21 cellular contexts compared by ENCODE assay signal in genomic region chr11:71582309-71582895, GRCh38. TPM values are rescaled to one million over a fixed set of nuclear protein-coding genes. Genes with fewer than 3 reads are reported as not detected.
"Had no signal": no experiment of that assay in that cellular context is flagged by ENCODE, and none has a peak within 500 bp of the region (broad histone marks: within the 10 kb centered on the region; RNA-seq: fewer than 3 reads in every experiment).

KRTAP5-11 (minus strand) TSS chr11:71582875; CDS start chr11:71582837, 38 bp downstream.

- H3K36me3 Mint-ChIP-seq: naive thymus-derived CD4-positive, alpha-beta T cell had no signal

- H3K4me2 ChIP-seq: smooth muscle cell had no signal

- H3K27ac ChIP-seq: dorsolateral prefrontal cortex, gastrocnemius medialis, heart right ventricle had no signal

- ATAC-seq: gastrocnemius medialis; naive thymus-derived CD4-positive, alpha-beta T cell; right cardiac atrium had no signal

- H3K4me3 ChIP-seq: dorsolateral prefrontal cortex, gastrocnemius medialis, heart right ventricle, smooth muscle cell had no signal

- H3K27me3 ChIP-seq: dorsolateral prefrontal cortex had no signal

- H3K36me3 ChIP-seq: gastrocnemius medialis, heart right ventricle had no signal

- H3K27ac Mint-ChIP-seq: naive thymus-derived CD4-positive, alpha-beta T cell had no signal

- H3K4me1 ChIP-seq: gastrocnemius medialis had no signal

- H3K9me3 Mint-ChIP-seq: naive thymus-derived CD4-positive, alpha-beta T cell; nephron progenitor cell had no signal

- H3K4me3 Mint-ChIP-seq: naive thymus-derived CD4-positive, alpha-beta T cell; nephron progenitor cell had no signal

- DNase-seq: cortex of kidney; dorsolateral prefrontal cortex; effector CD8-positive, alpha-beta T cell; gastrocnemius medialis; heart right ventricle; hypothalamus; kidney glomerular epithelial cell; mesendoderm; naive thymus-derived CD4-positive, alpha-beta T cell; nephron progenitor cell; right cardiac atrium; stimulated activated CD4-positive, alpha-beta T cell treated with anti-CD3 and anti-CD28 coated beads, Interleukin-2, amount 100 ng/mL, for 48 hours; stimulated activated naive CD4-positive, alpha-beta T cell treated with Interleukin-2 at 50 U/mL for 16 hours; trophoblast cell had no signal

RNA-seq across cellular contexts. Expression of gene KRTAP5-11, which starts in this region (rescaled TPM):
- total RNA-seq: fibroblast of lung; gastrocnemius medialis; heart right ventricle; liver; lung microvascular endothelial cell; naive thymus-derived CD4-positive, alpha-beta T cell; osteocyte; right cardiac atrium; smooth muscle cell had no signal
- polyA plus RNA-seq: esophagus; fibroblast of lung; heart right ventricle; liver; naive thymus-derived CD4-positive, alpha-beta T cell; right cardiac atrium; smooth muscle cell; thymus had no signal
